In the genomic region with DNA sequence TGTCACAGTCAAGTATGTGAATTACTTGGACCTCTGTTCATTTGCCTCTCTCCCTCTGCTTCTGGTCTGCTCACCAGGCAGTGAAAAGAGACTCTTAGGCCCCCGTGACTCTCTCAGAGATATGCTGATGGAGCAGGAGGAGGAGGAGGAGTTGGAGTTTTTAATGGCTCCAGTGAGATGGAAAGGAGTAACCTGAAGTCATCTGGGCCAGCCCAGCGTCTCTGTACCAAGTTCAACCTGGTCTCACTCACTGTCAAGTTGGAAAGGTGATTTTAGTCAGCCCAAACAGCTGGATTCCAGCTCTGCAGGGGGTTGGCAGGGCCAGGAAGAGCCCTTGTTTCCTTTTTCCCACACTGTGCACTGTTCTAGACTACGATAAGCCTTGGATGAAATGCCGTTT, we compare ENCODE assay signal across 20 cellular contexts. TPM values are rescaled to one million over a fixed set of nuclear protein-coding genes. Genes with fewer than 3 reads are reported as not detected.
DNase-seq lines count a peak whose midpoint lies in the region; ATAC-seq and TF ChIP-seq lines count a peak whose summit lies in the region.
"Had no signal": no experiment of that assay in that cellular context is flagged by ENCODE, and none has a peak within 500 bp of the region (broad histone marks: within the 10 kb centered on the region; RNA-seq: fewer than 3 reads in every experiment).

No MANE protein-coding gene starts in this region.

- intact Hi-C loops in A673 (cut with micrococcal nuclease; ENCODE audit: unreplicated experiment), result no loop called here
- intact Hi-C loops in CD4-positive, alpha-beta memory T cell (cut with micrococcal nuclease), result loop anchor here (10.0 kb wide), 1 partner anchor 220 kb away; no protein-coding TSS in a partner anchor

- DNase-seq in A673 (ENCODE audit: low spot score) (no peak), NCI-H748 treated with DMSO at 0.1 percent for 48 hours (lab: John Stamatoyannopoulos, UW) (no peak), D341Med (ENCODE audit: low spot score) (no peak)
- DNase-seq in CD4-positive, alpha-beta memory T cell, result no peak
- DNase-seq in activated effector memory CD4-positive, alpha-beta T cell treated with Interleukin-2 at 50 U/mL for 16 hours, result no peak
- DNase-seq: activated T-cell treated with anti-CD3 and anti-CD28 coated beads, Interleukin-2, amount 50 U/mL, for 48 hours; cortex of kidney; GOT3; left colon; NCI-H1105; NCI-H2107; NCI-H526; T-cell; trophoblast cell had no signal

- no peak for ATAC-seq in GM21381 (IDR thresholded peaks at IDR 0.05; ENCODE audit: unreplicated experiment)
- ATAC-seq: left colon had no signal

- peaks cover 33% of the 10 kb centered on the region for H3K4me1 ChIP-seq in A673 (ENCODE audit: insufficient read depth, low read length, poor library complexity, severe bottlenecking)
- H3K4me1 ChIP-seq in CD4-positive, alpha-beta memory T cell (ENCODE audit: insufficient read depth, low read length), result peaks cover 31% of the 10 kb centered on the region

- peak overlapping the region in 5 of 7 donors; percentile 49 to 79 (median 66) for H3K27ac Mint-ChIP-seq in CD4-positive, alpha-beta memory T cell
- peak overlapping the region in 2 of 3 experiments; percentile 0 to 52 for H3K27ac Mint-ChIP-seq in nephron

- no peaks in the 10 kb centered on the region for H3K27me3 ChIP-seq in A673 (replicated peaks; ENCODE audit: insufficient read depth, low read depth, low read length, poor library complexity)
- no peaks in the 10 kb centered on the region for H3K27me3 ChIP-seq in CD4-positive, alpha-beta memory T cell (ENCODE audit: insufficient read depth, low read length)
- H3K27me3 ChIP-seq: neutrophil had no signal

- no peaks in the 10 kb centered on the region for H3K27me3 Mint-ChIP-seq in CD4-positive, alpha-beta memory T cell
- H3K27me3 Mint-ChIP-seq in nephron (ENCODE audit: low read depth), result no peaks in the 10 kb centered on the region
- H3K27me3 Mint-ChIP-seq: activated naive CD4-positive, alpha-beta T cell treated with anti-CD3 and anti-CD28 coated beads, Interleukin-2, amount 50 U/mL, for 24 hours; T-cell had no signal

- H3K9me3 Mint-ChIP-seq in CD4-positive, alpha-beta memory T cell, result peaks cover 0 to 2% (median 0%) of the 10 kb centered on the region in 8 donors
- no peaks in the 10 kb centered on the region for H3K9me3 Mint-ChIP-seq in nephron
- H3K9me3 Mint-ChIP-seq: activated naive CD4-positive, alpha-beta T cell treated with anti-CD3 and anti-CD28 coated beads, Interleukin-2, amount 50 U/mL, for 24 hours; T-cell had no signal

- H3K9me3 ChIP-seq in A673 (ENCODE audit: low read depth, low read length, poor library complexity, severe bottlenecking), result no peaks in the 10 kb centered on the region
- H3K9me3 ChIP-seq in CD4-positive, alpha-beta memory T cell (ENCODE audit: control insufficient read depth in 1 of 2, low read length in 2 of 2), result no peaks in the 10 kb centered on the region
- H3K9me3 ChIP-seq: neutrophil had no signal

- peaks cover 27 to 53% of the 10 kb centered on the region in 2 donors for H3K36me3 Mint-ChIP-seq in CD4-positive, alpha-beta memory T cell
- peaks cover 57% of the 10 kb centered on the region for H3K36me3 Mint-ChIP-seq in nephron (ENCODE audit: low read depth)

- CTCF ChIA-PET in A673 (lab: Charles Lee), result interaction anchor here (0.6 kb wide), 1 partner anchor 608 kb away, joined by 13 read pairs; no protein-coding TSS in a partner anchor
- CTCF ChIA-PET in CD4-positive, alpha-beta memory T cell (lab: Charles Lee; ENCODE audit: partially characterized antibody), result interaction anchor here (2.6 to 22.4 kb wide), 3 partner anchors 12 to 76 kb away, joined by 9 to 1282 read pairs (median 66); a partner anchor contains a TSS

- POLR2A ChIA-PET in A673 (lab: Charles Lee; ENCODE audit: low non-redundant PET), result no interaction called here
- POLR2A ChIA-PET in CD4-positive, alpha-beta memory T cell (lab: Charles Lee; ENCODE audit: partially characterized antibody), result interaction anchor here (2.1 to 27.1 kb wide), 2 partner anchors 9 to 48 kb away, joined by 8 to 683 read pairs; a partner anchor contains a TSS

- H3K36me3 ChIP-seq in A673 (ENCODE audit: insufficient read depth, low read length, poor library complexity, severe bottlenecking), result peaks cover 63% of the 10 kb centered on the region
- peaks cover 50% of the 10 kb centered on the region for H3K36me3 ChIP-seq in CD4-positive, alpha-beta memory T cell (ENCODE audit: insufficient read depth, low read length)

- BruUV-seq in A673 (replicated peaks; lab: Mats Ljungman, UMichigan), result no TSS peak

- TF ChIP-seq CTCF in A673 (conservative IDR thresholded peaks at IDR 0.05; ENCODE audit: low read depth, low read length) (no peak), nephron (IDR thresholded peaks at IDR 0.05; ENCODE audit: unreplicated experiment in 3 of 3) (no peak)

- H3K4me3 ChIP-seq in A673 (ENCODE audit: low read depth, low read length, poor library complexity, severe bottlenecking), result no peak overlapping the region
- no peak overlapping the region for H3K4me3 ChIP-seq in CD4-positive, alpha-beta memory T cell (ENCODE audit: low read length in 2 of 2)

- H3K27ac ChIP-seq in A673 (ENCODE audit: low read depth, low read length, poor library complexity, severe bottlenecking) (peak overlapping the region; percentile 62), cingulate gyrus (ENCODE audit: low read depth, low read length) (peak overlapping the region; percentile 63)
- H3K27ac ChIP-seq in CD4-positive, alpha-beta memory T cell (ENCODE audit: low read depth, low read length), result no peak overlapping the region
- H3K27ac ChIP-seq: epithelial cell of prostate, neutrophil had no signal

- H3K4me1 Mint-ChIP-seq in CD4-positive, alpha-beta memory T cell, result peaks cover 16 to 43% (median 29%) of the 10 kb centered on the region in 4 donors
- peaks cover 7% of the 10 kb centered on the region for H3K4me1 Mint-ChIP-seq in nephron

- H3K4me3 Mint-ChIP-seq in CD4-positive, alpha-beta memory T cell, result no peak overlapping the region
- H3K4me3 Mint-ChIP-seq in nephron, result no peak overlapping the region
- H3K4me3 Mint-ChIP-seq: activated naive CD4-positive, alpha-beta T cell treated with anti-CD3 and anti-CD28 coated beads, Interleukin-2, amount 50 U/mL, for 24 hours; T-cell had no signal

RNA-seq across cellular contexts. Expression of a gene that starts 48.6 kb away (rescaled TPM):
- 109 and 133 TPM in 2 replicates for total RNA-seq in A673 (2021)
- total RNA-seq in CD4-positive, alpha-beta memory T cell, result 10 to 100 TPM; 25.3 to 28.2 TPM
- polyA plus RNA-seq in CD4-positive, alpha-beta memory T cell, result 10 to 100 TPM in 1 of 2 donors, 1 to 10 TPM in 1; 4.2 to 14.2 TPM
